Comparison of ENCODE assay signal across 1 cellular context in genomic region chr12:1220127-1221092, GRCh38.
TF ChIP-seq lines count a peak whose summit lies in the region.

No MANE protein-coding gene starts in this region.

TF ChIP-seq in GM23338, 12 proteins besides CTCF, POLR2A, EP300 and RAD21 (continued from another document):
- no peak for TF ChIP-seq REST (IDR thresholded peaks at IDR 0.05; ENCODE audit: unreplicated experiment)
- no peak for TF ChIP-seq ETS1 (IDR thresholded peaks at IDR 0.05)
